In genomic region chr1:45684402-45684801, GRCh38 we compare ENCODE assay signal across 8 cellular contexts. TPM values are rescaled to one million over a fixed set of nuclear protein-coding genes. Genes with fewer than 3 reads are reported as not detected.
DNase-seq lines count a peak whose midpoint lies in the region; ATAC-seq and TF ChIP-seq lines count a peak whose summit lies in the region.

No MANE protein-coding gene starts in this region.

- no peaks in the 10 kb centered on the region for H3K27me3 ChIP-seq in DND-41 (ENCODE audit: insufficient read depth, low read length, poor library complexity)
- no peaks in the 10 kb centered on the region for H3K27me3 ChIP-seq in OCI-LY3 (ENCODE audit: low read depth, low read length)
- no peaks in the 10 kb centered on the region for H3K27me3 ChIP-seq in endocrine pancreas (ENCODE audit: control insufficient read depth, insufficient read depth, low read length)
- H3K27me3 ChIP-seq in osteoblast (ENCODE audit: insufficient read depth, low read length): no peaks in the 10 kb centered on the region

- TF ChIP-seq CTCF in DND-41 (IDR thresholded peaks at IDR 0.05; ENCODE audit: borderline replicate concordance, extremely low read depth, low read length, poor library complexity, severe bottlenecking) (no peak), OCI-LY3 (IDR thresholded peaks at IDR 0.05; ENCODE audit: low read depth, low read length) (no peak), osteoblast (IDR thresholded peaks at IDR 0.05; ENCODE audit: extremely low read depth, low read depth, low read length) (no peak)

- H3K9ac ChIP-seq in DND-41 (ENCODE audit: low read depth, low read length) (peak overlapping the region; percentile 98), OCI-LY3 (ENCODE audit: low read length) (peak overlapping the region; percentile 99; the same call in 1 of the 2 replicates), endocrine pancreas (ENCODE audit: control insufficient read depth, insufficient read depth, low read length) (no peak overlapping the region)

- H3K4me2 ChIP-seq in DND-41 (ENCODE audit: insufficient read depth, low read length) (peak overlapping the region; percentile 73), OCI-LY3 (ENCODE audit: low read length) (peak overlapping the region; percentile 67), osteoblast (ENCODE audit: insufficient read depth, low read length) (peak overlapping the region; percentile 75)

- no peak overlapping the region for H2AFZ ChIP-seq in DND-41 (ENCODE audit: low read depth, low read length)
- no peak overlapping the region for H2AFZ ChIP-seq in OCI-LY3 (ENCODE audit: low read depth, low read length)
- H2AFZ ChIP-seq in osteoblast (ENCODE audit: low read length): no peak overlapping the region

- H3K9me3 ChIP-seq in DND-41 (ENCODE audit: insufficient read depth, low read length, severe bottlenecking) (no peaks in the 10 kb centered on the region), OCI-LY3 (ENCODE audit: insufficient read depth, low read length) (no peaks in the 10 kb centered on the region), endocrine pancreas (ENCODE audit: control insufficient read depth, low read length) (no peaks in the 10 kb centered on the region), osteoblast (ENCODE audit: low read depth, low read length) (no peaks in the 10 kb centered on the region)

- DNase-seq in DND-41 (no peak), osteoblast (ENCODE audit: insufficient read length, low spot score, missing footprints) (no peak), NCI-H82 treated with DMSO at 0.1 percent for 48 hours (lab: John Stamatoyannopoulos, UW; ENCODE audit: unreplicated experiment) (no peak), CD1c-positive myeloid dendritic cell (ENCODE audit: extremely low spot score) (no peak), T1000 (lab: John Stamatoyannopoulos, UW) (no peak)

- no peak overlapping the region for H3K27ac ChIP-seq in DND-41 (ENCODE audit: low read length)
- H3K27ac ChIP-seq in OCI-LY3 (ENCODE audit: low read length): no peak overlapping the region
- peak overlapping the region; percentile 0 for H3K27ac ChIP-seq in osteoblast (ENCODE audit: low read depth, low read length)

- H3K4me3 ChIP-seq in DND-41 (ENCODE audit: low read depth in 1 of 2, low read length in 2 of 2) (peak overlapping the region; percentile 66 to 81), OCI-LY3 (ENCODE audit: low read length) (no peak overlapping the region), endocrine pancreas (ENCODE audit: control insufficient read depth, insufficient read depth, low read length) (peak overlapping the region; percentile 99), osteoblast (ENCODE audit: insufficient read depth, low read length) (peak overlapping the region; percentile 99)

- H3K79me2 ChIP-seq in DND-41 (ENCODE audit: insufficient read depth, low read length) (peaks cover 91% of the 10 kb centered on the region), OCI-LY3 (ENCODE audit: low read length) (peaks cover 89% of the 10 kb centered on the region), osteoblast (ENCODE audit: insufficient read depth, low read length) (peaks cover 84% of the 10 kb centered on the region)

- H3K36me3 ChIP-seq in DND-41 (ENCODE audit: insufficient read depth, low read length) (peaks cover 2% of the 10 kb centered on the region), OCI-LY3 (replicated peaks; ENCODE audit: low read depth, low read length) (no peaks in the 10 kb centered on the region), endocrine pancreas (ENCODE audit: control insufficient read depth, insufficient read depth, low read length) (no peaks in the 10 kb centered on the region), osteoblast (ENCODE audit: insufficient read depth, low read length) (no peaks in the 10 kb centered on the region)

- ATAC-seq in DND-41 (ENCODE audit: insufficient read depth, low read depth) (no peak), GM18858 (IDR thresholded peaks at IDR 0.05; ENCODE audit: unreplicated experiment) (no peak)

- H3K4me1 ChIP-seq in DND-41 (ENCODE audit: insufficient read depth, low read length): peaks cover 42% of the 10 kb centered on the region
- H3K4me1 ChIP-seq in OCI-LY3 (ENCODE audit: low read length): peaks cover 18% of the 10 kb centered on the region
- peaks cover 19% of the 10 kb centered on the region for H3K4me1 ChIP-seq in endocrine pancreas (ENCODE audit: control insufficient read depth, insufficient read depth, low read length)
- peaks cover 34% of the 10 kb centered on the region for H3K4me1 ChIP-seq in osteoblast (ENCODE audit: insufficient read depth, low read length)

- H4K20me1 ChIP-seq in DND-41 (ENCODE audit: insufficient read depth, low read length) (peaks cover 25% of the 10 kb centered on the region), OCI-LY3 (ENCODE audit: insufficient read depth, low read length) (peaks cover 28% of the 10 kb centered on the region), osteoblast (ENCODE audit: insufficient read depth, low read length) (peaks cover 49% of the 10 kb centered on the region)

RNA-seq across cellular contexts. Expression of gene GPBP1L1, which starts 1.9 kb away (rescaled TPM):
- 94.3 and 97.4 TPM in 2 replicates for total RNA-seq in osteoblast

RNA-seq across cellular contexts. Expression of gene TMEM69, which starts 3.6 kb away (rescaled TPM):
- total RNA-seq in osteoblast: 10.5 and 11.8 TPM in 2 replicates
